Comparison of ENCODE assay signal across 1 cellular context in genomic region chr5:410911-411517, GRCh38.
TF ChIP-seq lines count a peak whose summit lies in the region.

No MANE protein-coding gene starts in this region.

TF ChIP-seq in WTC11, 78 proteins besides CTCF, POLR2A, EP300 and RAD21 (continued from another document):
- TF ChIP-seq ZBTB43 (CRISPR knock-in tag; IDR thresholded peaks at IDR 0.05) (no peak), JAZF1 (CRISPR knock-in tag; IDR thresholded peaks at IDR 0.05) (no peak), ARID4B (CRISPR knock-in tag; IDR thresholded peaks at IDR 0.05; ENCODE audit: borderline replicate concordance) (no peak), SP1 (CRISPR knock-in tag; conservative IDR thresholded peaks at IDR 0.05) (no peak), ATF2 (CRISPR knock-in tag; IDR thresholded peaks at IDR 0.05; ENCODE audit: borderline replicate concordance, low read depth) (no peak), AFF4 (CRISPR knock-in tag; IDR thresholded peaks at IDR 0.05; ENCODE audit: borderline replicate concordance) (no peak)
TF ChIP-seq in WTC11: peak in this region for 0.
